In the genomic region with DNA sequence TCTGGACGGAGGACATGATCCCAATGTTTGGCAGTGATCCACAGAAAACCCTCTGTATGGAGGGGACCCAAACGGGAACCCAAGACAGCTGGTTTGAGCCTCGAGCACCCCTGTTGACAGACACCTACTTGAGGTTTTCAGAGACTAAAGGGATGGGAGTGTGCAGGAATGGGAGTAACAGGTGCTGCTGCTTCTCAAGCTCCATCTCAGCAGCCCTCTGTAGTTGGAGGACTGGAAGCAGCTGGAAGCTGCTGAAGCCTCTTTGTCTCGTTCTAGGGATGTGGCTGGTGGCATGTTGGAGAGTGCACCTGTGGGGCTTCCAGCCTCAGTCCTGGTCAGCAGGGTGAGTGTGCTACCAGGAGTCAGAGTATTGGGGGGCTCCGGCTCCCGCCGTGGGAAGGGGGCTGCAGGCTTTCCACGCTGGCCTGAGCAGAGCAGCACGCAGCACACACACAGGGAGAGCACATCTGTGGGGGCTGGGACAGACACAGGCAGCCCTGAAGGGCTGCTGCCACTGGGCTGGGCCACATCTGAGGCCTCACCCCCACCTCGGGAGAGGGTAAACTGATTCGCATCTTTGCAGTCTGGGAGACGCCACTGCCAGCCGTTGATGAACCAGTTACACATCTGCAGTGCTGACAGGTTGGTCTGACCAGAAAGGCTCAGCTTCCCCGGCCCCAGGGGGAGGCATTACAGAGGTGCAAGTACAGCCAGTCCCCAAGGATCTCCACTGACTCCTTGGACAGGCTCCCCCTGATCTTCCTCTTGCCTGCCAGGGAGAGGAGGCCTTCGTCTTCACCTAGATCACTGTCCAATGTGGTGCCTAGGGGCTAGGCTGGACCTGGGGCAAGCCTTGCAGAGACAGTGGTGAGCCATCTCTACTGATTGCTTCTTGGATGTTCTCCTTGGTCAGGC, we compare ENCODE assay signal across 19 cellular contexts. TPM values are rescaled to one million over a fixed set of nuclear protein-coding genes. Genes with fewer than 3 reads are reported as not detected.
DNase-seq lines count a peak whose midpoint lies in the region; ATAC-seq and TF ChIP-seq lines count a peak whose summit lies in the region.
"Had no signal": no experiment of that assay in that cellular context is flagged by ENCODE, and none has a peak within 500 bp of the region (broad histone marks: within the 10 kb centered on the region; RNA-seq: fewer than 3 reads in every experiment).

No MANE protein-coding gene starts in this region.

- TF ChIP-seq CTCF in DND-41 (IDR thresholded peaks at IDR 0.05; ENCODE audit: borderline replicate concordance, extremely low read depth, low read length, poor library complexity, severe bottlenecking), result no peak
- TF ChIP-seq CTCF in WTC11 (IDR thresholded peaks at IDR 0.05), result no peak
- TF ChIP-seq CTCF in nephron progenitor cell (IDR thresholded peaks at IDR 0.05), result no peak

- H3K4me3 Mint-ChIP-seq in WTC11 (no peak overlapping the region), nephron progenitor cell (no peak overlapping the region)
- H3K4me3 Mint-ChIP-seq: activated T-cell treated with anti-CD3 and anti-CD28 coated beads, Interleukin-2, amount 50 U/mL, for 4 hours; type B pancreatic cell had no signal

- no peaks in the 10 kb centered on the region for H3K36me3 ChIP-seq in DND-41 (ENCODE audit: insufficient read depth, low read length)

- H3K4me1 ChIP-seq in DND-41 (ENCODE audit: insufficient read depth, low read length), result no peaks in the 10 kb centered on the region

- peak; percentile 30; the same call in 2 of the 3 replicates for ATAC-seq in DND-41 (ENCODE audit: insufficient read depth, low read depth)
- peak; percentile 18 for ATAC-seq in WTC11
- no peak for ATAC-seq in GM21723 (IDR thresholded peaks at IDR 0.05; ENCODE audit: unreplicated experiment)

- no peaks in the 10 kb centered on the region for H4K20me1 ChIP-seq in DND-41 (ENCODE audit: insufficient read depth, low read length)

- CTCF ChIA-PET in WTC11 (lab: Charles Lee), result no interaction called here

- H3K27me3 ChIP-seq in DND-41 (ENCODE audit: insufficient read depth, low read length, poor library complexity), result no peaks in the 10 kb centered on the region

- no peak overlapping the region for H3K9ac ChIP-seq in DND-41 (ENCODE audit: low read depth, low read length)

- H3K27ac Mint-ChIP-seq in WTC11 (peak overlapping the region; percentile 36; the same call in 1 of the 2 replicates), nephron progenitor cell (peak overlapping the region; percentile 87)
- H3K27ac Mint-ChIP-seq: type B pancreatic cell had no signal

- H2AFZ ChIP-seq in DND-41 (ENCODE audit: low read depth, low read length), result no peak overlapping the region

- no peak overlapping the region for H3K4me2 ChIP-seq in DND-41 (ENCODE audit: insufficient read depth, low read length)

- POLR2A ChIA-PET in WTC11 (lab: Charles Lee), result no interaction called here

- H3K9me3 ChIP-seq in DND-41 (ENCODE audit: insufficient read depth, low read length, severe bottlenecking), result no peaks in the 10 kb centered on the region

- peaks cover 4% of the 10 kb centered on the region; the same call in 1 of the 2 replicates for H3K9me3 Mint-ChIP-seq in WTC11
- H3K9me3 Mint-ChIP-seq in nephron progenitor cell, result peaks cover 15% of the 10 kb centered on the region
- H3K9me3 Mint-ChIP-seq: activated T-cell treated with anti-CD3 and anti-CD28 coated beads, Interleukin-2, amount 50 U/mL, for 4 hours had no signal

- no peak overlapping the region for H3K4me3 ChIP-seq in DND-41 (ENCODE audit: low read depth in 1 of 2, low read length in 2 of 2)

- no peaks in the 10 kb centered on the region for H3K79me2 ChIP-seq in DND-41 (ENCODE audit: insufficient read depth, low read length)

- H3K27me3 Mint-ChIP-seq in WTC11 (ENCODE audit: low read depth) (no peaks in the 10 kb centered on the region), nephron progenitor cell (ENCODE audit: low read depth, poor library complexity) (peaks cover 3% of the 10 kb centered on the region)
- H3K27me3 Mint-ChIP-seq: type B pancreatic cell had no signal

- DNase-seq in NCI-H2171 treated with DMSO at 0.1 percent for 48 hours (lab: John Stamatoyannopoulos, UW) (peak; percentile 22), NCI-H2171 (lab: John Stamatoyannopoulos, UW) (no peak), DND-41 (no peak), WTC11 (ENCODE audit: low spot score) (no peak), nephron progenitor cell (no peak), T-helper 1 cell (no peak), HUDEP-2 (lab: John Stamatoyannopoulos, UW; ENCODE audit: unreplicated experiment in 76 of 76) (no peak)
- DNase-seq: activated CD4-positive, alpha-beta T cell treated with anti-CD3 and anti-CD28 coated beads for 48 hours; activated T-cell treated with anti-CD3 and anti-CD28 coated beads, Interleukin-2, amount 50 U/mL, for 4 hours; amygdala; DMS79 treated with DMSO at 0.1 percent for 48 hours; Karpas-422; NCI-H2227 treated with DMSO at 0.1 percent for 48 hours; SIG-M5; T1000 had no signal

- H3K27ac ChIP-seq in DND-41 (ENCODE audit: low read length), result no peak overlapping the region
- H3K27ac ChIP-seq: C4-2B, HL-60 had no signal

- H3K36me3 Mint-ChIP-seq in WTC11, result no peaks in the 10 kb centered on the region; the same call in 1 of the 2 replicates
- H3K36me3 Mint-ChIP-seq in nephron progenitor cell (ENCODE audit: low read depth), result peaks cover 27% of the 10 kb centered on the region

- H3K4me1 Mint-ChIP-seq in WTC11, result peaks cover 17% of the 10 kb centered on the region
- peaks cover 7% of the 10 kb centered on the region for H3K4me1 Mint-ChIP-seq in nephron progenitor cell

TF ChIP-seq in WTC11, 78 proteins besides CTCF, POLR2A, EP300 and RAD21:
- TF ChIP-seq, protein P1, sequence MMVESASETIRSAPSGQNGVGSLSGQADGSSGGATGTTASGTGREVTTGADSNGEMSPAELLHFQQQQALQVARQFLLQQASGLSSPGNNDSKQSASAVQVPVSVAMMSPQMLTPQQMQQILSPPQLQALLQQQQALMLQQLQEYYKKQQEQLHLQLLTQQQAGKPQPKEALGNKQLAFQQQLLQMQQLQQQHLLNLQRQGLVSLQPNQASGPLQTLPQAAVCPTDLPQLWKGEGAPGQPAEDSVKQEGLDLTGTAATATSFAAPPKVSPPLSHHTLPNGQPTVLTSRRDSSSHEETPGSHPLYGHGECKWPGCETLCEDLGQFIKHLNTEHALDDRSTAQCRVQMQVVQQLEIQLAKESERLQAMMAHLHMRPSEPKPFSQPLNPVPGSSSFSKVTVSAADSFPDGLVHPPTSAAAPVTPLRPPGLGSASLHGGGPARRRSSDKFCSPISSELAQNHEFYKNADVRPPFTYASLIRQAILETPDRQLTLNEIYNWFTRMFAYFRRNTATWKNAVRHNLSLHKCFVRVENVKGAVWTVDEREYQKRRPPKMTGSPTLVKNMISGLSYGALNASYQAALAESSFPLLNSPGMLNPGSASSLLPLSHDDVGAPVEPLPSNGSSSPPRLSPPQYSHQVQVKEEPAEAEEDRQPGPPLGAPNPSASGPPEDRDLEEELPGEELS (CRISPR knock-in tag; IDR thresholded peaks at IDR 0.05), result no peak
- TF ChIP-seq NR3C1 (CRISPR knock-in tag; conservative IDR thresholded peaks at IDR 0.05; ENCODE audit: low read depth) (no peak), NFE2L1 (CRISPR knock-in tag; IDR thresholded peaks at IDR 0.05) (no peak), MYBL2 (CRISPR knock-in tag; IDR thresholded peaks at IDR 0.05) (no peak)

RNA-seq across cellular contexts. Expression of gene ADSS2, which starts 56.6 kb away (rescaled TPM):
- total RNA-seq in WTC11 (2021), result 72.4 to 82.8 TPM (median 73.4 TPM) in 3 replicates
